ENCODE assay signal across 11 cellular contexts in genomic region chr5:75723378-75723777, GRCh38.
"Had no signal": no experiment of that assay in that cellular context is flagged by ENCODE, and none has a peak within 500 bp of the region (broad histone marks: within the 10 kb centered on the region; RNA-seq: fewer than 3 reads in every experiment).

No MANE protein-coding gene starts in this region.

- ATAC-seq: GM23338, HCT116 had no signal

- H2AFZ ChIP-seq: GM23248, GM23338 had no signal

- H3K4me2 ChIP-seq: GM23338 had no signal

- FAIRE-seq: H1, H54 had no signal

- H3K36me3 ChIP-seq: HAP-1 had no signal

- H3K27ac ChIP-seq: GM23248 had no signal

- DNase-seq: GM23248, GOT3, H7, H9, HCEC 1CT, HFFc6 had no signal

- H3K9ac ChIP-seq: GM23248 had no signal

- H3K9me3 ChIP-seq: HAP-1 had no signal

- H3K4me3 ChIP-seq: GM23248, GM23338, HAP-1 had no signal
